Comparison of ENCODE assay signal across 1 cellular context in genomic region chr9:126956929-126957686, GRCh38.
A peak's percentile ranks its signal among the peaks of the same experiment; 100 is the strongest.
TF ChIP-seq lines count a peak whose summit lies in the region.

No MANE protein-coding gene starts in this region.

TF ChIP-seq in K562, 482 proteins besides CTCF, POLR2A, EP300 and RAD21 (continued from another document):
- TF ChIP-seq ZKSCAN8 (CRISPR knock-in tag; IDR thresholded peaks at IDR 0.05) (peak; percentile 65; the same call in 1 of the 2 replicates), TFE3 (CRISPR knock-in tag; IDR thresholded peaks at IDR 0.05) (peak; percentile 53), TRIM24 (IDR thresholded peaks at IDR 0.05) (peak; percentile 72 to 82), PBX2 (CRISPR knock-in tag; IDR thresholded peaks at IDR 0.05; ENCODE audit: low read depth) (no peak), PBX2 (tag; conservative IDR thresholded peaks at IDR 0.05; ENCODE audit: low read depth) (peak; percentile 5; the same call in 1 of the 2 replicates), ATF1 (CRISPR knock-in tag; IDR thresholded peaks at IDR 0.05) (no peak), ATF1 (tag; IDR thresholded peaks at IDR 0.05) (0 out of 2 replicates have a peak, but pooled peaks have one; percentile 8), NBN (IDR thresholded peaks at IDR 0.05; ENCODE audit: low read depth) (no peak), TOE1 (IDR thresholded peaks at IDR 0.05; ENCODE audit: borderline replicate concordance) (peak; percentile 16; the same call in 1 of the 2 replicates), TOE1 (CRISPR knock-in tag; IDR thresholded peaks at IDR 0.05; ENCODE audit: borderline replicate concordance, low read depth) (no peak)
- TF ChIP-seq, protein P1, sequence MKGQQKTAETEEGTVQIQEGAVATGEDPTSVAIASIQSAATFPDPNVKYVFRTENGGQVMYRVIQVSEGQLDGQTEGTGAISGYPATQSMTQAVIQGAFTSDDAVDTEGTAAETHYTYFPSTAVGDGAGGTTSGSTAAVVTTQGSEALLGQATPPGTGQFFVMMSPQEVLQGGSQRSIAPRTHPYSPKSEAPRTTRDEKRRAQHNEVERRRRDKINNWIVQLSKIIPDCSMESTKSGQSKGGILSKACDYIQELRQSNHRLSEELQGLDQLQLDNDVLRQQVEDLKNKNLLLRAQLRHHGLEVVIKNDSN (CRISPR knock-in tag; IDR thresholded peaks at IDR 0.05) = peak; percentile 56
- TF ChIP-seq, protein P2, sequence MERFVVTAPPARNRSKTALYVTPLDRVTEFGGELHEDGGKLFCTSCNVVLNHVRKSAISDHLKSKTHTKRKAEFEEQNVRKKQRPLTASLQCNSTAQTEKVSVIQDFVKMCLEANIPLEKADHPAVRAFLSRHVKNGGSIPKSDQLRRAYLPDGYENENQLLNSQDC (CRISPR knock-in tag; IDR thresholded peaks at IDR 0.05) = no peak
